ENCODE assay signal across 1 cellular context in the genomic region with DNA sequence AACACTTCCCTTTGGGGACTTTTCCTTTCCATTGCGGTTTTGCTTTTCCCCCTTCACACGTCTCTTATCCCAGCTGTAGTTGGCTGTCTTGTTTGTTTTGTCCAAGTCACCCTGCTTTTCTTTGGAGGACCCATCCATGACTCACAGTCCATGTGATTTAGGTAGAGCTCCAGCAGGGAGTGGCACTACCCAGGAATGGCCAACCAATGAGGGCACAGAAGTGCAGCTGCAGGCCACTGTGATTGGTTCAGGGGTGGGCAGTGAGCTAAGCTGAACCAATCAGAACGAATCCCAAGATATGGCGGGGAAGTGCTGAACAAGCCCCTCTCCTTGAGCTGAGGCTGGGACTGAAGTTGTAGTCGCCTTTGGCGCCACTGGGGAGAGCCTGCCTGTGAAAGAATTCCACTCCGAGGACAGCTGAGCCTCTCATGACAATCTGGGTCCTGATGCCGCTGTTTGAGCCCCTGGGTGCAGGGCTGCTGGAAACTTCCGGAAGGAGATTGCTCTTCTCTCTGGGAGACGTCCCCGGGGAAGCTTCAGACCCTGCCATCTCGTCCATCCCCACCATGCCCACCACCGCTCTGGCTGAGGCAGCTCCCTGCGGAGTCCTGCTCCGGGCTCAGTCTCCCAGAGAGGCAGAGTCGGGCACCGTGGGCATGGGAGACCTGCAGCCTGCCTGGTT.
TF ChIP-seq lines count a peak whose summit lies in the region.

No MANE protein-coding gene starts in this region.

TF ChIP-seq in A549, 52 proteins besides CTCF, POLR2A, EP300 and RAD21 (continued from another document):
- TF ChIP-seq, protein P1, sequence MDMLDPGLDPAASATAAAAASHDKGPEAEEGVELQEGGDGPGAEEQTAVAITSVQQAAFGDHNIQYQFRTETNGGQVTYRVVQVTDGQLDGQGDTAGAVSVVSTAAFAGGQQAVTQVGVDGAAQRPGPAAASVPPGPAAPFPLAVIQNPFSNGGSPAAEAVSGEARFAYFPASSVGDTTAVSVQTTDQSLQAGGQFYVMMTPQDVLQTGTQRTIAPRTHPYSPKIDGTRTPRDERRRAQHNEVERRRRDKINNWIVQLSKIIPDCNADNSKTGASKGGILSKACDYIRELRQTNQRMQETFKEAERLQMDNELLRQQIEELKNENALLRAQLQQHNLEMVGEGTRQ (IDR thresholded peaks at IDR 0.05) = peak; percentile 47
- TF ChIP-seq EHMT2 (IDR thresholded peaks at IDR 0.05; ENCODE audit: low read depth) (no peak), KDM1A (IDR thresholded peaks at IDR 0.05; ENCODE audit: low read depth) (no peak), RCOR1 (IDR thresholded peaks at IDR 0.05; ENCODE audit: low read depth, low read length) (no peak), MAZ (IDR thresholded peaks at IDR 0.05; ENCODE audit: borderline replicate concordance, low read depth, low read length) (no peak)
- TF ChIP-seq, protein P2, sequence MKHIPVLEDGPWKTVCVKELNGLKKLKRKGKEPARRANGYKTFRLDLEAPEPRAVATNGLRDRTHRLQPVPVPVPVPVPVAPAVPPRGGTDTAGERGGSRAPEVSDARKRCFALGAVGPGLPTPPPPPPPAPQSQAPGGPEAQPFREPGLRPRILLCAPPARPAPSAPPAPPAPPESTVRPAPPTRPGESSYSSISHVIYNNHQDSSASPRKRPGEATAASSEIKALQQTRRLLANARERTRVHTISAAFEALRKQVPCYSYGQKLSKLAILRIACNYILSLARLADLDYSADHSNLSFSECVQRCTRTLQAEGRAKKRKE (CRISPR knock-in tag; IDR thresholded peaks at IDR 0.05; ENCODE audit: low read depth) = no peak
